In genomic region chr16:67701420-67701819, GRCh38 we compare ENCODE assay signal across 12 cellular contexts.
DNase-seq lines count a peak whose midpoint lies in the region; ATAC-seq lines count a peak whose summit lies in the region.
"Had no signal": no experiment of that assay in that cellular context is flagged by ENCODE, and none has a peak within 500 bp of the region (broad histone marks: within the 10 kb centered on the region; RNA-seq: fewer than 3 reads in every experiment).

No MANE protein-coding gene starts in this region.

- H3K4me1 Mint-ChIP-seq in memory B cell, result peaks cover 13% of the 10 kb centered on the region

- peaks cover 10% of the 10 kb centered on the region for H3K36me3 Mint-ChIP-seq in memory B cell

- no peaks in the 10 kb centered on the region for H3K27me3 Mint-ChIP-seq in memory B cell

- H3K9me3 Mint-ChIP-seq in memory B cell, result no peaks in the 10 kb centered on the region
- H3K9me3 Mint-ChIP-seq: GM23338 had no signal

- no peak overlapping the region for H3K4me3 Mint-ChIP-seq in memory B cell
- H3K4me3 Mint-ChIP-seq: GM23338 had no signal

- ATAC-seq in memory B cell (ENCODE audit: low read depth) (no peak), GM18498 (IDR thresholded peaks at IDR 0.05; ENCODE audit: unreplicated experiment) (no peak)
- ATAC-seq: GM23338 had no signal

- DNase-seq in NCI-H345 (lab: John Stamatoyannopoulos, UW) (peak; percentile 35), NCI-H345 treated with DMSO at 0.1 percent for 48 hours (lab: John Stamatoyannopoulos, UW; ENCODE audit: unreplicated experiment) (no peak), NCI-H2227 treated with DMSO at 0.1 percent for 48 hours (lab: John Stamatoyannopoulos, UW) (peak; percentile 55), memory B cell (ENCODE audit: low spot score in 2 of 2) (no peak)
- no peak for DNase-seq in activated T-cell treated with anti-CD3 and anti-CD28 coated beads, Interleukin-2, amount 50 U/mL, for 48 hours
- no peak for DNase-seq in activated CD4-positive, alpha-beta T cell treated with anti-CD3 and anti-CD28 coated beads for 1 hour
- DNase-seq: AML-193, DMS53, H7, IMR-90 had no signal

- H3K27ac Mint-ChIP-seq in memory B cell, result peak overlapping the region; percentile 5
- H3K27ac Mint-ChIP-seq: GM23338 had no signal

Comparison
In these comparisons a context has a peak if more than half of its experiments do, and no peak if none do; other contexts are left out.
1. DNase-seq: peak in NCI-H345 (single experiment) and NCI-H2227 treated with DMSO at 0.1 percent for 48 hours (single experiment); none in NCI-H345 treated with DMSO at 0.1 percent for 48 hours (single experiment), memory B cell (0 of 2), activated T-cell treated with anti-CD3 and anti-CD28 coated beads, Interleukin-2, amount 50 U/mL, for 48 hours (0 of 2) and activated CD4-positive, alpha-beta T cell treated with anti-CD3 and anti-CD28 coated beads for 1 hour (single experiment).